9 cellular contexts compared by ENCODE assay signal in genomic region chr10:95475003-95475383, GRCh38.
DNase-seq lines count a peak whose midpoint lies in the region; ATAC-seq and TF ChIP-seq lines count a peak whose summit lies in the region.
"Had no signal": no experiment of that assay in that cellular context is flagged by ENCODE, and none has a peak within 500 bp of the region (broad histone marks: within the 10 kb centered on the region; RNA-seq: fewer than 3 reads in every experiment).

No MANE protein-coding gene starts in this region.

- H3K79me2 ChIP-seq in parathyroid adenoma, result no peaks in the 10 kb centered on the region

- intact Hi-C loops in body of pancreas (cut with DNase I) (no loop called here), left cardiac atrium (cut with DNase I) (no loop called here), uterus (cut with DNase I; ENCODE audit: low total_unique reads) (no loop called here)

- no peak overlapping the region for H3K4me3 ChIP-seq in body of pancreas
- no peak overlapping the region for H3K4me3 ChIP-seq in parathyroid adenoma (ENCODE audit: low read depth, low read length)
- H3K4me3 ChIP-seq in uterus, result no peak overlapping the region
- H3K4me3 ChIP-seq in BE2C (ENCODE audit: low read depth, low read length), result no peak overlapping the region

- H3K9ac ChIP-seq in parathyroid adenoma, result no peak overlapping the region

- DNase-seq in body of pancreas (no peak), left cardiac atrium (peak; percentile 26), uterus (no peak), DMS 273 (lab: John Stamatoyannopoulos, UW; ENCODE audit: unreplicated experiment) (no peak), BE2C (no peak), dermis blood vessel endothelial cell (no peak)
- DNase-seq: midbrain had no signal

- H3K27ac ChIP-seq in body of pancreas (peak overlapping the region; percentile 58 to 88 (median 80)), parathyroid adenoma (peak overlapping the region; percentile 77), uterus (peak overlapping the region; percentile 85 to 93)

- no peak overlapping the region for H3K4me2 ChIP-seq in parathyroid adenoma (ENCODE audit: low read length)

- no peak for TF ChIP-seq CTCF in body of pancreas (IDR thresholded peaks at IDR 0.05)
- TF ChIP-seq CTCF in parathyroid adenoma (IDR thresholded peaks at IDR 0.05), result no peak
- TF ChIP-seq CTCF in uterus (IDR thresholded peaks at IDR 0.05), result no peak
- TF ChIP-seq CTCF in BE2C (IDR thresholded peaks at IDR 0.05; ENCODE audit: low read depth, low read length), result no peak

- H3K9me3 ChIP-seq in body of pancreas, result no peaks in the 10 kb centered on the region
- no peaks in the 10 kb centered on the region for H3K9me3 ChIP-seq in parathyroid adenoma (ENCODE audit: control insufficient read depth, low read length)
- H3K9me3 ChIP-seq in uterus, result no peaks in the 10 kb centered on the region
- no peaks in the 10 kb centered on the region for H3K9me3 ChIP-seq in BE2C

- ATAC-seq in body of pancreas, result no peak
- no peak for ATAC-seq in left cardiac atrium
- ATAC-seq: activated CD4-positive, CD25-positive, alpha-beta regulatory T cell treated with anti-CD3 and anti-CD28 coated beads, Interleukin-2, amount 50 U/mL, for 24 hours had no signal

- H3K36me3 ChIP-seq in body of pancreas (replicated peaks in 1 of 2; ENCODE audit: insufficient read depth in 1 of 2, low read depth in 2 of 2), result no peaks in the 10 kb centered on the region
- no peaks in the 10 kb centered on the region for H3K36me3 ChIP-seq in parathyroid adenoma (ENCODE audit: control insufficient read depth, insufficient read depth, low read length)
- H3K36me3 ChIP-seq in uterus, result no peaks in the 10 kb centered on the region
- H3K36me3 ChIP-seq in BE2C, result no peaks in the 10 kb centered on the region

- peak overlapping the region; percentile 51 for H2AFZ ChIP-seq in parathyroid adenoma

- H3K27me3 ChIP-seq in body of pancreas (no peaks in the 10 kb centered on the region), parathyroid adenoma (ENCODE audit: control insufficient read depth, insufficient read depth, low read length) (no peaks in the 10 kb centered on the region), uterus (no peaks in the 10 kb centered on the region), BE2C (no peaks in the 10 kb centered on the region)

- WGBS in body of pancreas, 2 donors, result 55 to 57% methylated on average over 1 of the region's 1 CpG

- TF ChIP-seq POLR2A in body of pancreas (IDR thresholded peaks at IDR 0.05), result no peak
- no peak for TF ChIP-seq POLR2A in uterus (IDR thresholded peaks at IDR 0.05)

- H3K4me1 ChIP-seq in body of pancreas (peaks cover 60% of the 10 kb centered on the region), parathyroid adenoma (peaks cover 21% of the 10 kb centered on the region), uterus (peaks cover 0 to 4% of the 10 kb centered on the region in 2 donors), BE2C (no peaks in the 10 kb centered on the region)
